Comparison of ENCODE assay signal across 17 cellular contexts in genomic region chr12:108788076-108788782, GRCh38. TPM values are rescaled to one million over a fixed set of nuclear protein-coding genes. Genes with fewer than 3 reads are reported as not detected.
A peak's percentile ranks its signal among the peaks of the same experiment; 100 is the strongest.
DNase-seq lines count a peak whose midpoint lies in the region; ATAC-seq and TF ChIP-seq lines count a peak whose summit lies in the region.
"Had no signal": no experiment of that assay in that cellular context is flagged by ENCODE, and none has a peak within 500 bp of the region (broad histone marks: within the 10 kb centered on the region; RNA-seq: fewer than 3 reads in every experiment).

No MANE protein-coding gene starts in this region.

- TF ChIP-seq CTCF in fibroblast of the aortic adventitia (IDR thresholded peaks at IDR 0.05; ENCODE audit: insufficient read depth, low read length), result no peak
- TF ChIP-seq CTCF in omental fat pad (IDR thresholded peaks at IDR 0.05), result no peak
- no peak for TF ChIP-seq CTCF in thoracic aorta (IDR thresholded peaks at IDR 0.05)

- peaks cover 13% of the 10 kb centered on the region for H3K4me1 ChIP-seq in adipocyte (ENCODE audit: control insufficient read depth, insufficient read depth, low read length)
- H3K4me1 ChIP-seq in thoracic aorta (ENCODE audit: control insufficient read depth in 1 of 2, low read depth in 2 of 2), result peaks cover 16 to 54% of the 10 kb centered on the region in 2 donors
- H3K4me1 ChIP-seq: Caco-2 had no signal

- ATAC-seq in omental fat pad (ENCODE audit: low FRiP score) (peak; percentile 42), thoracic aorta (ENCODE audit: insufficient number of reproducible peaks, low FRiP score, low read depth) (no peak), HG03097 (IDR thresholded peaks at IDR 0.05; ENCODE audit: low FRiP score, unreplicated experiment) (no peak), GM21390 (IDR thresholded peaks at IDR 0.05; ENCODE audit: unreplicated experiment) (no peak), HG03175 (IDR thresholded peaks at IDR 0.05; ENCODE audit: unreplicated experiment) (no peak)

- no peak for DNase-seq in adipocyte (ENCODE audit: low read depth)
- peak; percentile 28 for DNase-seq in fibroblast of the aortic adventitia (ENCODE audit: low read depth)
- no peak for DNase-seq in omental fat pad (ENCODE audit: low spot score)
- DNase-seq in thoracic aorta (ENCODE audit: low spot score), result no peak
- no peak for DNase-seq in amniotic stem cell (lab: John Stamatoyannopoulos, UW)
- DNase-seq: activated CD4-positive, alpha-beta T cell treated with anti-CD3 and anti-CD28 coated beads, Interleukin-2, amount 50 U/mL, for 1 hour; activated naive CD4-positive, alpha-beta T cell treated with anti-CD3 and anti-CD28 coated beads for 36 hours; Caco-2; effector CD8-positive, alpha-beta T cell; KBM-7; MV-4-11; NCI-H2029; NCI-H446 treated with DMSO at 0.1 percent for 48 hours; stimulated activated CD4-positive, alpha-beta T cell treated with anti-CD3 and anti-CD28 coated beads, Interleukin-2, amount 100 ng/mL, for 48 hours had no signal

- peak overlapping the region; percentile 1 to 35 for H3K27ac ChIP-seq in thoracic aorta

- H3K36me3 ChIP-seq in adipocyte (ENCODE audit: control insufficient read depth, insufficient read depth, low read length, severe bottlenecking), result peaks cover 97% of the 10 kb centered on the region
- peaks cover 14% of the 10 kb centered on the region for H3K36me3 ChIP-seq in thoracic aorta

- H3K9ac ChIP-seq in adipocyte (ENCODE audit: low read length), result peak overlapping the region; percentile 44

- H3K4me3 ChIP-seq in adipocyte (ENCODE audit: low read length) (peak overlapping the region; percentile 36), fibroblast of the aortic adventitia (ENCODE audit: low read depth, low read length) (no peak overlapping the region), thoracic aorta (no peak overlapping the region)

- H3K9me3 ChIP-seq in adipocyte (ENCODE audit: control insufficient read depth, low read length) (no peaks in the 10 kb centered on the region), thoracic aorta (no peaks in the 10 kb centered on the region)
- H3K9me3 ChIP-seq: Caco-2 had no signal

- H3K27me3 ChIP-seq in adipocyte (replicated peaks; ENCODE audit: control insufficient read depth, insufficient read depth, low read length), result no peaks in the 10 kb centered on the region
- H3K27me3 ChIP-seq in thoracic aorta (replicated peaks; ENCODE audit: insufficient read depth), result no peaks in the 10 kb centered on the region

RNA-seq across cellular contexts. Expression of gene CORO1C, which starts 56.9 kb away (rescaled TPM):
- 202 and 234 TPM in 2 replicates for total RNA-seq in fibroblast of the aortic adventitia (ENCODE audit: low replicate concordance)
- 100 to 1,000 TPM; 100 to 273 (median 154) TPM for total RNA-seq in omental fat pad
- 100 to 1,000 TPM; 157 to 208 TPM for total RNA-seq in thoracic aorta
